Comparison of ENCODE assay signal across 15 cellular contexts in the genomic region with DNA sequence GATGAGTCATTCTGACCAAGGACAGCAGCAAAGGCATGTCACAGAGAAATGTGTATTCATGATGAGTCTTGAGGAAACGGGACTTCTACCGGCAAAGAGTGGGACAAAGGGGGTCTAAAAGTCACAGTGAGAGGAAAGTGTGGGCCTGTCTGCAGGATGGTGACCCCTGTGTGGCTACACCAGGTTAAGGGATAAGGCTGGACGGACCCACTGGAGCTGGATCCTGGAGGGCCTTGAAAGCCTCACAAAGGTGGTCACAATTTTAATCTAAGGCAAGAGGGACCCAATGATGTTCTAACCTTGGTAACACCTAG.
DNase-seq lines count a peak whose midpoint lies in the region; ATAC-seq and TF ChIP-seq lines count a peak whose summit lies in the region.
"Had no signal": no experiment of that assay in that cellular context is flagged by ENCODE, and none has a peak within 500 bp of the region (broad histone marks: within the 10 kb centered on the region; RNA-seq: fewer than 3 reads in every experiment).

No MANE protein-coding gene starts in this region.

- H3K4me3 Mint-ChIP-seq in natural killer cell treated with Interleukin-12 subunit alpha and Interleukin-12 subunit beta and Interleukin-15 and Interleukin-18, amount 100 ng/mL, for 72 hours: peak overlapping the region; percentile 56
- H3K4me3 Mint-ChIP-seq in natural killer cell (no peak overlapping the region), neural progenitor cell (no peak overlapping the region)
- H3K4me3 Mint-ChIP-seq in activated naive CD8-positive, alpha-beta T cell treated with anti-CD3 and anti-CD28 coated beads for 36 hours: no peak overlapping the region

- H3K4me2 ChIP-seq in neural progenitor cell: no peak overlapping the region

- no peak overlapping the region for H3K4me3 ChIP-seq in neural progenitor cell
- H3K4me3 ChIP-seq: colonic mucosa, esophagus muscularis mucosa, ovary, transverse colon had no signal

- no peak overlapping the region for H2AFZ ChIP-seq in neural progenitor cell (replicated peaks)

- H3K27me3 ChIP-seq in neural progenitor cell: no peaks in the 10 kb centered on the region
- H3K27me3 ChIP-seq: colonic mucosa, esophagus muscularis mucosa, ovary, transverse colon had no signal

- H3K27me3 Mint-ChIP-seq in natural killer cell treated with Interleukin-12 subunit alpha and Interleukin-12 subunit beta and Interleukin-15 and Interleukin-18, amount 100 ng/mL, for 72 hours: no peaks in the 10 kb centered on the region
- no peaks in the 10 kb centered on the region for H3K27me3 Mint-ChIP-seq in natural killer cell (ENCODE audit: low read depth in 2 of 2)
- H3K27me3 Mint-ChIP-seq in activated naive CD8-positive, alpha-beta T cell treated with anti-CD3 and anti-CD28 coated beads for 36 hours: no peaks in the 10 kb centered on the region
- H3K27me3 Mint-ChIP-seq in neural progenitor cell (ENCODE audit: insufficient read depth, low read depth): peaks cover 6% of the 10 kb centered on the region

- peak in 1 of 2 donors; percentile 56 for ATAC-seq in natural killer cell treated with Interleukin-12 subunit alpha and Interleukin-12 subunit beta and Interleukin-15 and Interleukin-18, amount 100 ng/mL, for 72 hours
- ATAC-seq in natural killer cell (no peak), HG03439 (IDR thresholded peaks at IDR 0.05; ENCODE audit: unreplicated experiment) (no peak)

- H3F3A ChIP-seq in neural progenitor cell (ENCODE audit: low read depth): no peaks in the 10 kb centered on the region

- intact Hi-C loops in natural killer cell (cut with micrococcal nuclease): no loop called here

- no peaks in the 10 kb centered on the region for H3K9me3 ChIP-seq in neural progenitor cell (ENCODE audit: low read depth)
- H3K9me3 ChIP-seq: colonic mucosa, esophagus muscularis mucosa, ovary, transverse colon had no signal

- peaks cover 3% of the 10 kb centered on the region for H4K20me1 ChIP-seq in neural progenitor cell (ENCODE audit: low read depth)

- H3K4me1 ChIP-seq in neural progenitor cell: no peaks in the 10 kb centered on the region
- H3K4me1 ChIP-seq: colonic mucosa, esophagus muscularis mucosa, transverse colon had no signal

- no peaks in the 10 kb centered on the region for H3K79me2 ChIP-seq in neural progenitor cell (ENCODE audit: low read depth)

- H3K4me1 Mint-ChIP-seq in natural killer cell treated with Interleukin-12 subunit alpha and Interleukin-12 subunit beta and Interleukin-15 and Interleukin-18, amount 100 ng/mL, for 72 hours (ENCODE audit: low read depth in 2 of 2): peaks cover 9 to 15% of the 10 kb centered on the region in 2 donors
- no peaks in the 10 kb centered on the region for H3K4me1 Mint-ChIP-seq in natural killer cell
- peaks cover 10% of the 10 kb centered on the region for H3K4me1 Mint-ChIP-seq in activated naive CD8-positive, alpha-beta T cell treated with anti-CD3 and anti-CD28 coated beads for 36 hours
- H3K4me1 Mint-ChIP-seq in neural progenitor cell: peaks cover 4% of the 10 kb centered on the region

- H3K36me3 Mint-ChIP-seq in natural killer cell treated with Interleukin-12 subunit alpha and Interleukin-12 subunit beta and Interleukin-15 and Interleukin-18, amount 100 ng/mL, for 72 hours: peaks cover 34% of the 10 kb centered on the region
- peaks cover 21% of the 10 kb centered on the region for H3K36me3 Mint-ChIP-seq in natural killer cell
- H3K36me3 Mint-ChIP-seq in activated naive CD8-positive, alpha-beta T cell treated with anti-CD3 and anti-CD28 coated beads for 36 hours: peaks cover 16% of the 10 kb centered on the region
- H3K36me3 Mint-ChIP-seq in neural progenitor cell: peaks cover 54% of the 10 kb centered on the region

- peaks cover 4% of the 10 kb centered on the region for H3K36me3 ChIP-seq in neural progenitor cell
- H3K36me3 ChIP-seq: colonic mucosa, ovary had no signal

- H3K9ac ChIP-seq in neural progenitor cell: no peak overlapping the region

- TF ChIP-seq CTCF in natural killer cell (IDR thresholded peaks at IDR 0.05) (no peak), neural progenitor cell (IDR thresholded peaks at IDR 0.05) (no peak)

- no peak overlapping the region for H3K27ac ChIP-seq in neural progenitor cell
- H3K27ac ChIP-seq: colonic mucosa, esophagus muscularis mucosa, ovary, transverse colon, VCaP had no signal

- DNase-seq in natural killer cell treated with Interleukin-12 subunit alpha and Interleukin-12 subunit beta and Interleukin-15 and Interleukin-18, amount 100 ng/mL, for 72 hours (ENCODE audit: low spot score): no peak
- DNase-seq in natural killer cell: no peak
- DNase-seq in activated naive CD8-positive, alpha-beta T cell treated with anti-CD3 and anti-CD28 coated beads for 36 hours: no peak
- no peak for DNase-seq in neural progenitor cell (ENCODE audit: low spot score)
- DNase-seq in AML-193 (lab: John Stamatoyannopoulos, UW): no peak
- DNase-seq in occipital lobe (lab: John Stamatoyannopoulos, UW): no peak
- no peak for DNase-seq in NCI-H187 treated with DMSO at 0.1 percent for 48 hours (lab: John Stamatoyannopoulos, UW)
- DNase-seq: colonic mucosa, NCI-H1436 treated with DMSO at 0.1 percent for 48 hours, NCI-H526 treated with DMSO at 0.1 percent for 48 hours, ovary, transverse colon had no signal

- H3K9me3 Mint-ChIP-seq in natural killer cell treated with Interleukin-12 subunit alpha and Interleukin-12 subunit beta and Interleukin-15 and Interleukin-18, amount 100 ng/mL, for 72 hours: no peaks in the 10 kb centered on the region
- H3K9me3 Mint-ChIP-seq in natural killer cell (no peaks in the 10 kb centered on the region), neural progenitor cell (no peaks in the 10 kb centered on the region)
- H3K9me3 Mint-ChIP-seq in activated naive CD8-positive, alpha-beta T cell treated with anti-CD3 and anti-CD28 coated beads for 36 hours: no peaks in the 10 kb centered on the region

- H3K27ac Mint-ChIP-seq in natural killer cell treated with Interleukin-12 subunit alpha and Interleukin-12 subunit beta and Interleukin-15 and Interleukin-18, amount 100 ng/mL, for 72 hours: peak overlapping the region; percentile 58 to 78
- H3K27ac Mint-ChIP-seq in natural killer cell: no peak overlapping the region
- peak overlapping the region; percentile 35 for H3K27ac Mint-ChIP-seq in activated naive CD8-positive, alpha-beta T cell treated with anti-CD3 and anti-CD28 coated beads for 36 hours
- peak overlapping the region; percentile 10 for H3K27ac Mint-ChIP-seq in neural progenitor cell

Comparison
In these comparisons a context has a peak if more than half of its experiments do, and no peak if none do; other contexts are left out.
1. H3K27ac Mint-ChIP-seq: peak in natural killer cell treated with Interleukin-12 subunit alpha and Interleukin-12 subunit beta and Interleukin-15 and Interleukin-18, amount 100 ng/mL, for 72 hours (2 of 2), activated naive CD8-positive, alpha-beta T cell treated with anti-CD3 and anti-CD28 coated beads for 36 hours (single experiment) and neural progenitor cell (single experiment); none in natural killer cell (0 of 2).